Comparison of ENCODE assay signal across 1 cellular context in the genomic region with DNA sequence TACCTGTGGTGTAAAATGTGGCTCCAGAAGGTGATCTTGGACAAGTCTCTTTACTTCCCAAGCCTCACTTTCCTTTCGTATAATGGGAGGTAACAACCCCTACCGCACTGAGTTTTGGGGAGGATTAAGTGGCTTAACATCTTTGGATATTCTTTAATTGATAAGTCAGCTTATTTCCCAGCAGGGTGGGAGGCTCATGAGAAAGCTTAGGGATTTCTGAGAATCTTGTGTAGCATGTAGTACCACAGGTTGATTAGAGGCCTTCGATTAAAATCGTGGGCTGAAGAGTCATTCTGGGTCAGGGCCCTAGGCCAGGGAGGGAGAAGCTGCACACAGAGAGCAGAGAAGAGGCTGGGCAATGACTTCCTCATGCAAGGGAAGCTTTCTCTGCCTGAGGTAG.
TF ChIP-seq lines count a peak whose summit lies in the region.

No MANE protein-coding gene starts in this region.

TF ChIP-seq in GM23338, 12 proteins besides CTCF, POLR2A, EP300 and RAD21 (continued from another document):
- TF ChIP-seq, protein P1, sequence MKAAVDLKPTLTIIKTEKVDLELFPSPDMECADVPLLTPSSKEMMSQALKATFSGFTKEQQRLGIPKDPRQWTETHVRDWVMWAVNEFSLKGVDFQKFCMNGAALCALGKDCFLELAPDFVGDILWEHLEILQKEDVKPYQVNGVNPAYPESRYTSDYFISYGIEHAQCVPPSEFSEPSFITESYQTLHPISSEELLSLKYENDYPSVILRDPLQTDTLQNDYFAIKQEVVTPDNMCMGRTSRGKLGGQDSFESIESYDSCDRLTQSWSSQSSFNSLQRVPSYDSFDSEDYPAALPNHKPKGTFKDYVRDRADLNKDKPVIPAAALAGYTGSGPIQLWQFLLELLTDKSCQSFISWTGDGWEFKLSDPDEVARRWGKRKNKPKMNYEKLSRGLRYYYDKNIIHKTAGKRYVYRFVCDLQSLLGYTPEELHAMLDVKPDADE (IDR thresholded peaks at IDR 0.05) = no peak
- no peak for TF ChIP-seq POLR2AphosphoS5 (IDR thresholded peaks at IDR 0.05; ENCODE audit: low read depth)
